18 cellular contexts compared by ENCODE assay signal in genomic region chr1:212482006-212482351, GRCh38. TPM values are rescaled to one million over a fixed set of nuclear protein-coding genes. Genes with fewer than 3 reads are reported as not detected.
A peak's percentile ranks its signal among the peaks of the same experiment; 100 is the strongest.
DNase-seq lines count a peak whose midpoint lies in the region; ATAC-seq and TF ChIP-seq lines count a peak whose summit lies in the region.
"Had no signal": no experiment of that assay in that cellular context is flagged by ENCODE, and none has a peak within 500 bp of the region (broad histone marks: within the 10 kb centered on the region; RNA-seq: fewer than 3 reads in every experiment).

No MANE protein-coding gene starts in this region.

- H3K27me3 ChIP-seq in SJSA1 (replicated peaks) (no peaks in the 10 kb centered on the region), thoracic aorta (replicated peaks; ENCODE audit: insufficient read depth) (no peaks in the 10 kb centered on the region)

- H3K36me3 Mint-ChIP-seq in Calu3 (ENCODE audit: insufficient read depth, unreplicated experiment): peaks cover 32% of the 10 kb centered on the region
- H3K36me3 Mint-ChIP-seq: activated naive CD4-positive, alpha-beta T cell treated with anti-CD3 and anti-CD28 coated beads, Interleukin-2, amount 10 ng/mL, durations not matched to agents 7 days and 5 days; naive B cell had no signal

- no TSS peak for BruUV-seq in Calu3 (replicated peaks; lab: Mats Ljungman, UMichigan)

- intact Hi-C loops in Calu3 (cut with micrococcal nuclease; ENCODE audit: unreplicated experiment): no loop called here

- H3K4me3 Mint-ChIP-seq in Calu3 (ENCODE audit: low read depth, unreplicated experiment): peak overlapping the region; percentile 29
- H3K4me3 Mint-ChIP-seq: activated naive CD4-positive, alpha-beta T cell treated with anti-CD3 and anti-CD28 coated beads, Interleukin-2, amount 10 ng/mL, durations not matched to agents 7 days and 5 days; activated T-cell treated with anti-CD3 and anti-CD28 coated beads, Interleukin-2, amount 50 U/mL, for 4 hours; naive B cell had no signal

- H3K4me3 ChIP-seq in SJSA1 (no peak overlapping the region), fibroblast of the aortic adventitia (ENCODE audit: low read depth, low read length) (no peak overlapping the region), thoracic aorta (no peak overlapping the region)
- H3K4me3 ChIP-seq: lung had no signal

- H3K27ac Mint-ChIP-seq in Calu3 (ENCODE audit: unreplicated experiment): peak overlapping the region; percentile 77
- H3K27ac Mint-ChIP-seq: activated naive CD4-positive, alpha-beta T cell treated with anti-CD3 and anti-CD28 coated beads, Interleukin-2, amount 10 ng/mL, durations not matched to agents 7 days and 5 days; naive B cell had no signal

- H3K4me1 ChIP-seq in SJSA1 (replicated peaks) (peaks cover 46% of the 10 kb centered on the region), thoracic aorta (ENCODE audit: control insufficient read depth in 1 of 2, low read depth in 2 of 2) (peaks cover 11 to 52% of the 10 kb centered on the region in 2 donors)

- H3K4me1 Mint-ChIP-seq in Calu3 (ENCODE audit: low read depth, unreplicated experiment): peaks cover 60% of the 10 kb centered on the region

- CTCF ChIA-PET in Calu3 (lab: Charles Lee): interaction anchor here (0.7 to 1.2 kb wide), 3 partner anchors 12 to 158 kb away, joined by 4 to 5 read pairs (median 5); no protein-coding TSS in a partner anchor

- H3K36me3 ChIP-seq in SJSA1 (no peaks in the 10 kb centered on the region), thoracic aorta (no peaks in the 10 kb centered on the region)

- no peaks in the 10 kb centered on the region for H3K27me3 Mint-ChIP-seq in Calu3 (ENCODE audit: unreplicated experiment)

- no peak for ATAC-seq in thoracic aorta (ENCODE audit: insufficient number of reproducible peaks, low FRiP score, low read depth)
- ATAC-seq: activated T-cell treated with anti-CD3 and anti-CD28 coated beads, Interleukin-2, amount 50 U/mL, for 4 hours had no signal

- DNase-seq in Calu3 (no peak), SJSA1 (ENCODE audit: low read depth in 1 of 2, low spot score in 2 of 2) (no peak), fibroblast of the aortic adventitia (ENCODE audit: low read depth) (peak; percentile 33), thoracic aorta (ENCODE audit: low spot score) (no peak), DMS114 treated with DMSO at 0.1 percent for 48 hours (lab: John Stamatoyannopoulos, UW; ENCODE audit: unreplicated experiment) (no peak), NCI-H1048 (lab: John Stamatoyannopoulos, UW) (no peak)
- no peak for DNase-seq in activated CD8-positive, alpha-beta memory T cell treated with anti-CD3 and anti-CD28 coated beads, Interleukin-2, amount 50 U/mL, for 4 hours
- DNase-seq: activated CD4-positive, CD25-positive, alpha-beta regulatory T cell treated with anti-CD3 and anti-CD28 coated beads, Interleukin-2, amount 50 U/mL, for 72 hours; activated naive CD4-positive, alpha-beta T cell treated with anti-CD3 and anti-CD28 coated beads, Interleukin-2, amount 10 ng/mL, durations not matched to agents 7 days and 5 days; activated T-cell treated with anti-CD3 and anti-CD28 coated beads, Interleukin-2, amount 50 U/mL, for 4 hours; cerebellar nuclear complex; HCEC 1CT; hippocampal formation; naive B cell; NCI-H1417 treated with DMSO at 0.1 percent for 48 hours; NCI-H526; SW 1271 had no signal

- H3K9me3 ChIP-seq in SJSA1 (replicated peaks): no peaks in the 10 kb centered on the region
- no peaks in the 10 kb centered on the region for H3K9me3 ChIP-seq in thoracic aorta

- TF ChIP-seq CTCF in Calu3 (IDR thresholded peaks at IDR 0.05; ENCODE audit: unreplicated experiment): no peak
- no peak for TF ChIP-seq CTCF in fibroblast of the aortic adventitia (IDR thresholded peaks at IDR 0.05; ENCODE audit: insufficient read depth, low read length)
- no peak for TF ChIP-seq CTCF in thoracic aorta (IDR thresholded peaks at IDR 0.05)

- H3K27ac ChIP-seq in SJSA1 (0 out of 2 replicates have a peak overlapping the region, but pooled peaks have one; percentile 48), thoracic aorta (peak overlapping the region; percentile 27 to 82)

- H3K9me3 Mint-ChIP-seq in Calu3 (ENCODE audit: low read depth, unreplicated experiment): no peaks in the 10 kb centered on the region
- H3K9me3 Mint-ChIP-seq: activated naive CD4-positive, alpha-beta T cell treated with anti-CD3 and anti-CD28 coated beads, Interleukin-2, amount 10 ng/mL, durations not matched to agents 7 days and 5 days; activated T-cell treated with anti-CD3 and anti-CD28 coated beads, Interleukin-2, amount 50 U/mL, for 4 hours; naive B cell had no signal

RNA-seq across cellular contexts. Expression of gene NENF, which starts 49.3 kb away (rescaled TPM):
- total RNA-seq in Calu3 (2022): 45.1 and 45.3 TPM in 2 replicates
- total RNA-seq in SJSA1 (2014; rRNA removed; shearing (Covaris generic)): 68.9 and 119 TPM in 2 replicates
- 38.4 and 43.3 TPM in 2 replicates for total RNA-seq in fibroblast of the aortic adventitia (ENCODE audit: low replicate concordance)
- total RNA-seq in thoracic aorta: 100 to 1,000 TPM; 122 to 152 TPM
